Comparison of ENCODE assay signal across 22 cellular contexts in genomic region chr13:30702006-30702405, GRCh38. TPM values are rescaled to one million over a fixed set of nuclear protein-coding genes. Genes with fewer than 3 reads are reported as not detected.
DNase-seq lines count a peak whose midpoint lies in the region; TF ChIP-seq lines count a peak whose summit lies in the region.
"Had no signal": no experiment of that assay in that cellular context is flagged by ENCODE, and none has a peak within 500 bp of the region (broad histone marks: within the 10 kb centered on the region; RNA-seq: fewer than 3 reads in every experiment).

No MANE protein-coding gene starts in this region.

- H4K20me1 ChIP-seq in neural progenitor cell (ENCODE audit: low read depth) = no peaks in the 10 kb centered on the region

- H3K9me3 ChIP-seq in neural progenitor cell (ENCODE audit: low read depth) = no peaks in the 10 kb centered on the region

- H3K27ac ChIP-seq in neural progenitor cell = no peak overlapping the region

- H2AFZ ChIP-seq in neural progenitor cell (replicated peaks) = no peak overlapping the region

- TF ChIP-seq CTCF in GM12872 (IDR thresholded peaks at IDR 0.05; ENCODE audit: insufficient read depth, low read depth, low read length) (0 out of 3 replicates have a peak, but pooled peaks have one; percentile 13), astrocyte of the spinal cord (IDR thresholded peaks at IDR 0.05; ENCODE audit: low read depth, low read length) (peak; percentile 14), neural progenitor cell (IDR thresholded peaks at IDR 0.05) (peak; percentile 24)

- no peaks in the 10 kb centered on the region for H3K79me2 ChIP-seq in neural progenitor cell (ENCODE audit: low read depth)

- H3K4me1 Mint-ChIP-seq in neural progenitor cell = peaks cover 19% of the 10 kb centered on the region

- no peaks in the 10 kb centered on the region for H3K9me3 Mint-ChIP-seq in neural progenitor cell
- H3K9me3 Mint-ChIP-seq: CD4-positive, alpha-beta T cell; T-cell had no signal

- no peak overlapping the region for H3K4me3 Mint-ChIP-seq in neural progenitor cell
- H3K4me3 Mint-ChIP-seq: B cell; CD4-positive, alpha-beta T cell; T-cell had no signal

- no peak overlapping the region for H3K4me3 ChIP-seq in Jurkat, Clone E6-1 (ENCODE audit: low read length)
- H3K4me3 ChIP-seq in astrocyte of the spinal cord (ENCODE audit: low read depth, low read length) (no peak overlapping the region), neural progenitor cell (no peak overlapping the region)
- H3K4me3 ChIP-seq: GM12878 had no signal

- in situ Hi-C loops in astrocyte of the spinal cord (cut with HindIII; ENCODE audit: low sequenced_read_pairs) = no loop called here

- H3K27me3 Mint-ChIP-seq in neural progenitor cell (ENCODE audit: insufficient read depth, low read depth) = peaks cover 2% of the 10 kb centered on the region

- no peaks in the 10 kb centered on the region for H3K36me3 Mint-ChIP-seq in neural progenitor cell
- H3K36me3 Mint-ChIP-seq: T-cell had no signal

- peak; percentile 15 for DNase-seq in Jurkat, Clone E6-1 (ENCODE audit: low read depth, low spot score)
- DNase-seq in astrocyte of the spinal cord (ENCODE audit: low read depth, low spot score) = no peak
- no peak for DNase-seq in neural progenitor cell (ENCODE audit: low spot score)
- no peak for DNase-seq in amygdala (lab: John Stamatoyannopoulos, UW)
- no peak for DNase-seq in NCI-H1694 (lab: John Stamatoyannopoulos, UW)
- no peak for DNase-seq in HuH-7 (ENCODE audit: low spot score)
- DNase-seq: Calu3; CD4-positive, alpha-beta T cell; DMS79; GOT3; IMR-90; Kasumi-1; NCI-H1436; NCI-H2029 treated with DMSO at 0.1 percent for 48 hours; NCI-H2171 treated with DMSO at 0.1 percent for 48 hours; NCI-H510A; NCI-H774; T-cell had no signal

- H3K27ac Mint-ChIP-seq in neural progenitor cell = no peak overlapping the region
- H3K27ac Mint-ChIP-seq: B cell; CD4-positive, alpha-beta T cell; T-cell had no signal

- H3F3A ChIP-seq in neural progenitor cell (ENCODE audit: low read depth) = no peaks in the 10 kb centered on the region

- H3K4me1 ChIP-seq in neural progenitor cell = no peaks in the 10 kb centered on the region

- H3K36me3 ChIP-seq in neural progenitor cell = no peaks in the 10 kb centered on the region

- no peak overlapping the region for H3K9ac ChIP-seq in neural progenitor cell

- H3K27me3 ChIP-seq in neural progenitor cell = no peaks in the 10 kb centered on the region

- no peak overlapping the region for H3K4me2 ChIP-seq in neural progenitor cell

RNA-seq across cellular contexts. Expression of gene ALOX5AP, which starts 33.3 kb away (rescaled TPM):
- 149 TPM for polyA plus RNA-seq in Jurkat, Clone E6-1 (2012; ENCODE audit: insufficient read depth, insufficient read length)
- total RNA-seq in neural progenitor cell (ENCODE audit: low replicate concordance) = not detected in 2 replicates
- total RNA-seq: Calu3, G401, IMR-90 had no signal
